Comparison of ENCODE assay signal across 9 cellular contexts in the genomic region with DNA sequence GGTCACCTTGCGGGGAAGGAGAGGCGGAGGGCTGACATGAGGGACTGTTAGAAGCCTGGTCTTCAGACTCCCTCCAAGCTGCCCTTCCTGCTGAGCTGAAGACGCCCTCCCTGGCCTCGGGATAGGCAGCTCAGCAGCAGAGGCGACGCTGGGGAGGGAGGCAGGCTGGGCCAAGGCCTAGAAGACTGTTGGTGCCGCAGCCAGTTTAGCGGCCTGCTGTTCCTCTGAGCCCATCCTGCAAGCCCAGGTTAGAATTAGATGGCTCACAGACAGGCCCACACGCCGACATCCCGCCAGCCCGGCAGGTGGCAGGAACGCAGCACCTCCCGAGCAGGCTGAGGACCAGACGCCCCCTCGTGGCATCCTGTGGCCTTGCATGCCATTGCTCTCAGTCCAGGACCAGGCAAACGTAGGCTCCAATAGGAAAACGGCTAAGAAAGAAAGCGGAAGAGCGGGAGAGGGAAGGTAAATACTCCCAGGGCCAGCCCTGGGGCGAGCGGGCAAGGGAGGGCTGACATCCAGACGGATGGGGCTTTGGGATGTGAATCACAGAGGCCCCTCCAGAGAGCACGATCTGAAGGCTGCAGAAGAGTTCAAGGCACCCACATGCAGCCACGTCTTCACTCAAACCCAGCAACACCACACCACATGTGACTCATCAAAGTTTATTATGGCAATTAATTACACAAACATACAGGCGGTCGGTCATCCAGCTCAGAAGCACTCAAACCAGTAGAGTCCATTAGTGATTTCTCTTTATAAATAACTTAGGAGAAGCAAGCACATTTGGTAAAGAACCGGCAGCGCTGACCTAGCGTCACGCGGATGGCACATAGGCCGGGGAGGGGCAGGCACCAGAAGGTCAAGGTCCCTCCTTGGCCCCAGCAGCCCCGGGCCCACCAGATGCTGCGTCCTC. TPM values are rescaled to one million over a fixed set of nuclear protein-coding genes. Genes with fewer than 3 reads are reported as not detected.
DNase-seq lines count a peak whose midpoint lies in the region; ATAC-seq and TF ChIP-seq lines count a peak whose summit lies in the region.
"Had no signal": no experiment of that assay in that cellular context is flagged by ENCODE, and none has a peak within 500 bp of the region (broad histone marks: within the 10 kb centered on the region; RNA-seq: fewer than 3 reads in every experiment).

No MANE protein-coding gene starts in this region.

- peaks cover 9% of the 10 kb centered on the region for H3K4me1 Mint-ChIP-seq in Caco-2 (ENCODE audit: low read depth, unreplicated experiment)
- H3K4me1 Mint-ChIP-seq in activated T-cell treated with anti-CD3 and anti-CD28 coated beads, Interleukin-2, amount 50 U/mL, for 72 hours (ENCODE audit: low read depth): peaks cover 12% of the 10 kb centered on the region

- BruUV-seq in Caco-2 (replicated peaks; lab: Mats Ljungman, UMichigan): no TSS peak

- H3K4me3 Mint-ChIP-seq in Caco-2 (ENCODE audit: unreplicated experiment): no peak overlapping the region
- peak overlapping the region; percentile 28 to 57 for H3K4me3 Mint-ChIP-seq in activated T-cell treated with anti-CD3 and anti-CD28 coated beads, Interleukin-2, amount 50 U/mL, for 72 hours

- ATAC-seq in GM21717 (IDR thresholded peaks at IDR 0.05; ENCODE audit: unreplicated experiment) (peak; percentile 73), foreskin keratinocyte (peak; percentile 96)
- peak; percentile 82 to 86 for ATAC-seq in activated T-cell treated with anti-CD3 and anti-CD28 coated beads, Interleukin-2, amount 50 U/mL, for 72 hours (replicated peaks in 1 of 2)

- TF ChIP-seq EP300 in ovary (IDR thresholded peaks at IDR 0.05): no peak
- TF ChIP-seq EP300 in transverse colon (IDR thresholded peaks at IDR 0.05; ENCODE audit: low read depth): no peak

- TF ChIP-seq CTCF in Caco-2 (IDR thresholded peaks at IDR 0.05; ENCODE audit: insufficient read depth in 1 of 2, low read depth in 1 of 2, low read length in 1 of 2, severe bottlenecking in 1 of 2, unreplicated experiment in 1 of 2): peak; percentile 99 to 100
- TF ChIP-seq CTCF in LNCaP clone FGC (IDR thresholded peaks at IDR 0.05; ENCODE audit: control insufficient read depth, extremely low read depth, insufficient read depth): peak; percentile 100
- TF ChIP-seq CTCF in foreskin keratinocyte (conservative IDR thresholded peaks at IDR 0.05): peak; percentile 100
- TF ChIP-seq CTCF in ovary (IDR thresholded peaks at IDR 0.05): peak; percentile 99
- TF ChIP-seq CTCF in transverse colon (IDR thresholded peaks at IDR 0.05): peak; percentile 98 to 100 (median 99)

- TF ChIP-seq POLR2A in ovary (IDR thresholded peaks at IDR 0.05) (peak; percentile 35), transverse colon (IDR thresholded peaks at IDR 0.05) (no peak)

- intact Hi-C loops in Caco-2 (cut with micrococcal nuclease; ENCODE audit: unreplicated experiment) (loop anchor here (1.0 to 5.0 kb wide), 6 partner anchors 22 to 213 kb away; no protein-coding TSS in a partner anchor), ovary (cut with DNase I) (loop anchor here in 3 of 4 donors (2.0 to 10.0 kb wide), 5 partner anchors 159 to 355 kb away; a partner anchor contains a TSS), transverse colon (cut with DNase I; ENCODE audit: low total_unique reads) (loop anchor here (5.0 kb wide), 2 partner anchors 57 to 298 kb away; no protein-coding TSS in a partner anchor)

- WGBS in ovary, 3 donors: 10 to 23% (median 12%) methylated on average over 33 to 35 of the region's 35 CpGs
- WGBS in transverse colon (ENCODE audit: low coverage in 1 of 2), 2 donors: 20 to 32% methylated on average over 3 to 35 of the region's 35 CpGs

- peak overlapping the region; percentile 60 for H3K27ac Mint-ChIP-seq in Caco-2 (ENCODE audit: unreplicated experiment)
- peak overlapping the region; percentile 10 for H3K27ac Mint-ChIP-seq in activated T-cell treated with anti-CD3 and anti-CD28 coated beads, Interleukin-2, amount 50 U/mL, for 72 hours

- DNase-seq in Caco-2 (peak; percentile 90 to 94), LNCaP clone FGC (ENCODE audit: low read depth) (peak; percentile 86), foreskin keratinocyte (peak; percentile 59 to 78), ovary (peak; percentile 90 to 94 (median 93)), transverse colon (peak; percentile 92), NCI-H345 treated with DMSO at 0.1 percent for 48 hours (lab: John Stamatoyannopoulos, UW; ENCODE audit: unreplicated experiment) (no peak)
- peak; percentile 90 to 92 for DNase-seq in activated T-cell treated with anti-CD3 and anti-CD28 coated beads, Interleukin-2, amount 50 U/mL, for 72 hours

- in situ Hi-C loops in transverse colon (cut with MboI; ENCODE audit: low pct_ligation_motif_present in 1 of 4, low pct_unique_long_range_greater_than_20kb in 1 of 4, low sequenced_read_pairs in 3 of 4): loop anchor here in 1 of 4 donors (10.0 to 25.0 kb wide), 2 partner anchors 165 to 293 kb away; a partner anchor contains a TSS

- H3K9me3 ChIP-seq in Caco-2: no peaks in the 10 kb centered on the region
- no peaks in the 10 kb centered on the region for H3K9me3 ChIP-seq in ovary
- H3K9me3 ChIP-seq in transverse colon: no peaks in the 10 kb centered on the region

- CTCF ChIA-PET in Caco-2 (lab: Charles Lee): interaction anchor here (0.7 to 2.1 kb wide), 6 partner anchors 12 to 1971 kb away, joined by 3 to 5 read pairs (median 4); no protein-coding TSS in a partner anchor

- no peaks in the 10 kb centered on the region for H3K27me3 Mint-ChIP-seq in Caco-2 (ENCODE audit: insufficient read depth, unreplicated experiment)
- no peaks in the 10 kb centered on the region for H3K27me3 Mint-ChIP-seq in activated T-cell treated with anti-CD3 and anti-CD28 coated beads, Interleukin-2, amount 50 U/mL, for 72 hours (ENCODE audit: low read depth)

- H3K27ac ChIP-seq in foreskin keratinocyte (no peak overlapping the region), ovary (peak overlapping the region; percentile 71 to 73), transverse colon (peak overlapping the region; percentile 61 to 77 (median 67))
- H3K27ac ChIP-seq: epithelial cell of prostate had no signal

- H3K36me3 ChIP-seq in Caco-2 (ENCODE audit: control insufficient read depth, insufficient read depth, low read length): no peaks in the 10 kb centered on the region; the same call in 1 of the 2 replicates
- no peaks in the 10 kb centered on the region for H3K36me3 ChIP-seq in ovary
- no peaks in the 10 kb centered on the region for H3K36me3 ChIP-seq in transverse colon

- H3K27me3 ChIP-seq in Caco-2 (replicated peaks; ENCODE audit: control insufficient read depth, insufficient read depth, low read length): no peaks in the 10 kb centered on the region
- peaks cover 5% of the 10 kb centered on the region for H3K27me3 ChIP-seq in foreskin keratinocyte
- no peaks in the 10 kb centered on the region for H3K27me3 ChIP-seq in ovary
- no peaks in the 10 kb centered on the region for H3K27me3 ChIP-seq in transverse colon

- H3K36me3 Mint-ChIP-seq in Caco-2 (ENCODE audit: insufficient read depth, unreplicated experiment): peaks cover 22% of the 10 kb centered on the region
- peaks cover 5 to 16% of the 10 kb centered on the region in 2 donors for H3K36me3 Mint-ChIP-seq in activated T-cell treated with anti-CD3 and anti-CD28 coated beads, Interleukin-2, amount 50 U/mL, for 72 hours (ENCODE audit: insufficient read depth in 2 of 2)

- H3K9me3 Mint-ChIP-seq in Caco-2 (ENCODE audit: unreplicated experiment): no peaks in the 10 kb centered on the region
- H3K9me3 Mint-ChIP-seq in activated T-cell treated with anti-CD3 and anti-CD28 coated beads, Interleukin-2, amount 50 U/mL, for 72 hours: no peaks in the 10 kb centered on the region

- H3K4me3 ChIP-seq in Caco-2 (ENCODE audit: low read depth, low read length) (no peak overlapping the region), LNCaP clone FGC (ENCODE audit: low read depth, low read length) (no peak overlapping the region), ovary (peak overlapping the region; percentile 26), transverse colon (peak overlapping the region in 2 of 4 donors; percentile 3 to 13)

- POLR2A ChIA-PET in Caco-2 (lab: Charles Lee): no interaction called here

- H3K4me1 ChIP-seq in Caco-2 (peaks cover 6% of the 10 kb centered on the region; the same call in 1 of the 2 replicates), foreskin keratinocyte (no peaks in the 10 kb centered on the region), ovary (ENCODE audit: insufficient read depth) (peaks cover 9% of the 10 kb centered on the region), transverse colon (peaks cover 3 to 14% (median 6%) of the 10 kb centered on the region in 4 donors)

RNA-seq across cellular contexts. Expression of a gene that starts 27.6 kb away (rescaled TPM):
- not detected in 2 replicates for total RNA-seq in Caco-2 (2022)
- total RNA-seq in activated T-cell treated with anti-CD3 and anti-CD28 coated beads, Interleukin-2, amount 50 U/mL, for 72 hours: 100 to 1,000 TPM; 285 to 317 TPM
- not detected in 2 replicates for total RNA-seq in foreskin keratinocyte
- not detected in 2 replicates for polyA plus RNA-seq in foreskin keratinocyte
- total RNA-seq in ovary: 1 to 10 TPM in 1 of 7 donors, under 1 TPM in 5, not detected in 1; 0.12 to 1.3 (median 0.29) TPM
- under 1 TPM; 0.12 to 0.83 TPM for polyA plus RNA-seq in ovary
- 1 to 10 TPM in 3 of 4 donors, not detected in 1; 1.6 to 7.5 (median 3.7) TPM for total RNA-seq in transverse colon

RNA-seq across cellular contexts. Expression of a gene that starts 31.4 kb away (rescaled TPM):
- 36.0 and 36.3 TPM in 2 replicates for total RNA-seq in Caco-2 (2022)
- total RNA-seq in activated T-cell treated with anti-CD3 and anti-CD28 coated beads, Interleukin-2, amount 50 U/mL, for 72 hours: 10 to 100 TPM; 13.0 to 14.9 TPM
- 11.5 and 14.2 TPM in 2 replicates for total RNA-seq in foreskin keratinocyte
- 11.1 TPM in 2 replicates for polyA plus RNA-seq in foreskin keratinocyte
- total RNA-seq in ovary: 10 to 100 TPM; 11.3 to 25.8 (median 20.7) TPM
- 10 to 100 TPM in 1 of 2 donors, 1 to 10 TPM in 1; 7.8 to 14.0 TPM for polyA plus RNA-seq in ovary
- total RNA-seq in transverse colon: 10 to 100 TPM in 3 of 4 donors, 1 to 10 TPM in 1; 8.6 to 23.3 (median 20.5) TPM

Comparison
In these comparisons a context has a peak if more than half of its experiments do, and no peak if none do; other contexts are left out.
1. RNA of a gene that starts 27.6 kb away (total RNA-seq): 285 to 317 TPM in activated T-cell treated with anti-CD3 and anti-CD28 coated beads, Interleukin-2, amount 50 U/mL, for 72 hours; 1.6 to 7.5 TPM in transverse colon, 0.12 to 1.3 TPM in ovary, not detected in Caco-2 and not detected in foreskin keratinocyte; every median in the first group is over 10 times any median in the second.
2. Peak in every context shown above with its lines, with median percentiles within 50 percentile points of each other: CTCF ChIP-seq and ATAC-seq.